ENCODE assay signal across 1 cellular context in the genomic region with DNA sequence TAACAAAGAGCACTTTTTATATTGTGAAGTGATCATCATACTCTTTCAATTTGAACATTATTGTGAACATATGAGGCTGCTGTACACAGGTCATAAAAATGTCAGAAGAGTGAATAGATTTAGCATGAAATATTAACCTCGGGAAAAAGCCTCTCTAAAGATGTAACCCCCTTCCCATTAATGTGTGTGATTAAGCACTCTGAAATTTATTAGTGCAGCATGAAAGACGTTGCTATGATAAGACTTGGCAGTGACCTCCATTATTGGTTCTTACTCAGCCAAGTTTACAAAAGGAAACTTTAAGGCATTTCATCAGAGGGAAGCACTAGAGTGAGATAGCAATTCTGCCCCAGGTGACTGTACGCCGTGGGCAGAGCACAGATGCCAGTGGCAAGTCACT.
TF ChIP-seq lines count a peak whose summit lies in the region.

No MANE protein-coding gene starts in this region.

TF ChIP-seq in SK-N-SH treated with all-trans-retinoic acid at 6 μM for 48 hours, 23 proteins besides CTCF, POLR2A, EP300 and RAD21 (continued from another document):
- TF ChIP-seq, protein P1, sequence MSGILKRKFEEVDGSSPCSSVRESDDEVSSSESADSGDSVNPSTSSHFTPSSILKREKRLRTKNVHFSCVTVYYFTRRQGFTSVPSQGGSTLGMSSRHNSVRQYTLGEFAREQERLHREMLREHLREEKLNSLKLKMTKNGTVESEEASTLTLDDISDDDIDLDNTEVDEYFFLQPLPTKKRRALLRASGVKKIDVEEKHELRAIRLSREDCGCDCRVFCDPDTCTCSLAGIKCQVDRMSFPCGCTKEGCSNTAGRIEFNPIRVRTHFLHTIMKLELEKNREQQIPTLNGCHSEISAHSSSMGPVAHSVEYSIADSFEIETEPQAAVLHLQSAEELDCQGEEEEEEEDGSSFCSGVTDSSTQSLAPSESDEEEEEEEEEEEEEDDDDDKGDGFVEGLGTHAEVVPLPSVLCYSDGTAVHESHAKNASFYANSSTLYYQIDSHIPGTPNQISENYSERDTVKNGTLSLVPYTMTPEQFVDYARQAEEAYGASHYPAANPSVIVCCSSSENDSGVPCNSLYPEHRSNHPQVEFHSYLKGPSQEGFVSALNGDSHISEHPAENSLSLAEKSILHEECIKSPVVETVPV (CRISPR knock-in tag; IDR thresholded peaks at IDR 0.05): 0 out of 2 replicates have a peak, but pooled peaks have one; percentile 54
- TF ChIP-seq, protein P2, sequence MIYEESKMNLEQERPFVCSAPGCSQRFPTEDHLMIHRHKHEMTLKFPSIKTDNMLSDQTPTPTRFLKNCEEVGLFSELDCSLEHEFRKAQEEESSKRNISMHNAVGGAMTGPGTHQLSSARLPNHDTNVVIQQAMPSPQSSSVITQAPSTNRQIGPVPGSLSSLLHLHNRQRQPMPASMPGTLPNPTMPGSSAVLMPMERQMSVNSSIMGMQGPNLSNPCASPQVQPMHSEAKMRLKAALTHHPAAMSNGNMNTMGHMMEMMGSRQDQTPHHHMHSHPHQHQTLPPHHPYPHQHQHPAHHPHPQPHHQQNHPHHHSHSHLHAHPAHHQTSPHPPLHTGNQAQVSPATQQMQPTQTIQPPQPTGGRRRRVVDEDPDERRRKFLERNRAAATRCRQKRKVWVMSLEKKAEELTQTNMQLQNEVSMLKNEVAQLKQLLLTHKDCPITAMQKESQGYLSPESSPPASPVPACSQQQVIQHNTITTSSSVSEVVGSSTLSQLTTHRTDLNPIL (CRISPR knock-in tag; IDR thresholded peaks at IDR 0.05; ENCODE audit: low read depth): peak; percentile 55; the same call in 1 of the 2 replicates
- TF ChIP-seq PPARA (CRISPR knock-in tag; IDR thresholded peaks at IDR 0.05; ENCODE audit: borderline replicate concordance) (no peak), TCF4 (CRISPR knock-in tag; IDR thresholded peaks at IDR 0.05; ENCODE audit: borderline replicate concordance) (no peak), BACH2 (CRISPR knock-in tag; IDR thresholded peaks at IDR 0.05; ENCODE audit: borderline replicate concordance) (no peak), ZNF70 (CRISPR knock-in tag; IDR thresholded peaks at IDR 0.05) (no peak), ZFP30 (CRISPR knock-in tag; IDR thresholded peaks at IDR 0.05) (no peak)
